ENCODE assay signal across 1 cellular context in the genomic region with DNA sequence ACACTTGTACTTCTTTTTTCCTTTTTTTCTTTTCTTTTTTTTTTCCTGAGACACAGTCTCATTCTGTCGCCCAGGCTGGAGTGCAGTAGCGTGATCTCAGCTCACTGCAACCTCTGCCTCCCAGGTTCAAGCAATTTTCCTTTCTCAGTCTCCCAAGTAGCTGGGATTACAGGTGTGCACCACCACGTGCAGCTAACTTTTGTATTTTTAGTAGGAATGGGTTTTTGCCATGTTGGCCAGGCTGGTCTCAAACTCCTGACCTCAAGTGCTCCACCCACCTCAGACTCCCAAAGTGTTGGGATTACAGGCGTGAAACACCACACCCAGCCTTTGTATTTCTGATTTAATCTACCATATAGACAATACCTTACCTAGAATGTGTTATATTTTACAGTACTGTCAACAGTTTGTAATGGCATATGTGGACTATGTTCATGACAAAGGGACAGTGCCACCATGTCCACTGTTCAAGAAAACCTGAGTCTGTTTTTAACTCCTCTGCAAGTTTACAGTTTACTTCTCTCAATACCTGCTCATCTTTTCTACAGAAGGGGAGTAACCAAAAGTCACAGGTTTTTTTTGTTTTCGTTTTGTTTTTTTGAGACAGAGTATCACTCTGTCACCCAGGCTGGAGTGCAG.
TF ChIP-seq lines count a peak whose summit lies in the region.

No MANE protein-coding gene starts in this region.

TF ChIP-seq in GM23338, 12 proteins besides CTCF, POLR2A, EP300 and RAD21 (continued from another document):
- TF ChIP-seq, protein P1, sequence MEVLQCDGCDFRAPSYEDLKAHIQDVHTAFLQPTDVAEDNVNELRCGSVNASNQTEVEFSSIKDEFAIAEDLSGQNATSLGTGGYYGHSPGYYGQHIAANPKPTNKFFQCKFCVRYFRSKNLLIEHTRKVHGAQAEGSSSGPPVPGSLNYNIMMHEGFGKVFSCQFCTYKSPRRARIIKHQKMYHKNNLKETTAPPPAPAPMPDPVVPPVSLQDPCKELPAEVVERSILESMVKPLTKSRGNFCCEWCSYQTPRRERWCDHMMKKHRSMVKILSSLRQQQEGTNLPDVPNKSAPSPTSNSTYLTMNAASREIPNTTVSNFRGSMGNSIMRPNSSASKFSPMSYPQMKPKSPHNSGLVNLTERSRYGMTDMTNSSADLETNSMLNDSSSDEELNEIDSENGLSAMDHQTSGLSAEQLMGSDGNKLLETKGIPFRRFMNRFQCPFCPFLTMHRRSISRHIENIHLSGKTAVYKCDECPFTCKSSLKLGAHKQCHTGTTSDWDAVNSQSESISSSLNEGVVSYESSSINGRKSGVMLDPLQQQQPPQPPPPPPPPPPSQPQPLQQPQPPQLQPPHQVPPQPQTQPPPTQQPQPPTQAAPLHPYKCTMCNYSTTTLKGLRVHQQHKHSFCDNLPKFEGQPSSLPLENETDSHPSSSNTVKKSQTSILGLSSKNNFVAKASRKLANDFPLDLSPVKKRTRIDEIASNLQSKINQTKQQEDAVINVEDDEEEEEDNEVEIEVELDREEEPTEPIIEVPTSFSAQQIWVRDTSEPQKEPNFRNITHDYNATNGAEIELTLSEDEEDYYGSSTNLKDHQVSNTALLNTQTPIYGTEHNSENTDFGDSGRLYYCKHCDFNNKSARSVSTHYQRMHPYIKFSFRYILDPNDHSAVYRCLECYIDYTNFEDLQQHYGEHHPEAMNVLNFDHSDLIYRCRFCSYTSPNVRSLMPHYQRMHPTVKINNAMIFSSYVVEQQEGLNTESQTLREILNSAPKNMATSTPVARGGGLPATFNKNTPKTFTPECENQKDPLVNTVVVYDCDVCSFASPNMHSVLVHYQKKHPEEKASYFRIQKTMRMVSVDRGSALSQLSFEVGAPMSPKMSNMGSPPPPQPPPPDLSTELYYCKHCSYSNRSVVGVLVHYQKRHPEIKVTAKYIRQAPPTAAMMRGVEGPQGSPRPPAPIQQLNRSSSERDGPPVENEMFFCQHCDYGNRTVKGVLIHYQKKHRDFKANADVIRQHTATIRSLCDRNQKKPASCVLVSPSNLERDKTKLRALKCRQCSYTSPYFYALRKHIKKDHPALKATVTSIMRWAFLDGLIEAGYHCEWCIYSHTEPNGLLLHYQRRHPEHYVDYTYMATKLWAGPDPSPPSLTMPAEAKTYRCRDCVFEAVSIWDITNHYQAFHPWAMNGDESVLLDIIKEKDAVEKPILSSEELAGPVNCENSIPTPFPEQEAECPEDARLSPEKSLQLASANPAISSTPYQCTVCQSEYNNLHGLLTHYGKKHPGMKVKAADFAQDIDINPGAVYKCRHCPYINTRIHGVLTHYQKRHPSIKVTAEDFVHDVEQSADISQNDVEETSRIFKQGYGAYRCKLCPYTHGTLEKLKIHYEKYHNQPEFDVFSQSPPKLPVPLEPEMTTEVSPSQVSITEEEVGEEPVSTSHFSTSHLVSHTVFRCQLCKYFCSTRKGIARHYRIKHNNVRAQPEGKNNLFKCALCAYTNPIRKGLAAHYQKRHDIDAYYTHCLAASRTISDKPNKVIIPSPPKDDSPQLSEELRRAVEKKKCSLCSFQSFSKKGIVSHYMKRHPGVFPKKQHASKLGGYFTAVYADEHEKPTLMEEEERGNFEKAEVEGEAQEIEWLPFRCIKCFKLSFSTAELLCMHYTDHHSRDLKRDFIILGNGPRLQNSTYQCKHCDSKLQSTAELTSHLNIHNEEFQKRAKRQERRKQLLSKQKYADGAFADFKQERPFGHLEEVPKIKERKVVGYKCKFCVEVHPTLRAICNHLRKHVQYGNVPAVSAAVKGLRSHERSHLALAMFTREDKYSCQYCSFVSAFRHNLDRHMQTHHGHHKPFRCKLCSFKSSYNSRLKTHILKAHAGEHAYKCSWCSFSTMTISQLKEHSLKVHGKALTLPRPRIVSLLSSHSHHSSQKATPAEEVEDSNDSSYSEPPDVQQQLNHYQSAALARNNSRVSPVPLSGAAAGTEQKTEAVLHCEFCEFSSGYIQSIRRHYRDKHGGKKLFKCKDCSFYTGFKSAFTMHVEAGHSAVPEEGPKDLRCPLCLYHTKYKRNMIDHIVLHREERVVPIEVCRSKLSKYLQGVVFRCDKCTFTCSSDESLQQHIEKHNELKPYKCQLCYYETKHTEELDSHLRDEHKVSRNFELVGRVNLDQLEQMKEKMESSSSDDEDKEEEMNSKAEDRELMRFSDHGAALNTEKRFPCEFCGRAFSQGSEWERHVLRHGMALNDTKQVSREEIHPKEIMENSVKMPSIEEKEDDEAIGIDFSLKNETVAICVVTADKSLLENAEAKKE (CRISPR knock-in tag; IDR thresholded peaks at IDR 0.05) = no peak
- no peak for TF ChIP-seq REST (IDR thresholded peaks at IDR 0.05; ENCODE audit: unreplicated experiment)
- no peak for TF ChIP-seq CREB1 (CRISPR knock-in tag; IDR thresholded peaks at IDR 0.05; ENCODE audit: low read depth)
- TF ChIP-seq POLR2AphosphoS5 (IDR thresholded peaks at IDR 0.05; ENCODE audit: low read depth) = no peak
- TF ChIP-seq ZNF114 (CRISPR knock-in tag; IDR thresholded peaks at IDR 0.05) = no peak
- TF ChIP-seq STAT1 (IDR thresholded peaks at IDR 0.05; ENCODE audit: unreplicated experiment) = no peak
- no peak for TF ChIP-seq ZNF331 (CRISPR knock-in tag; IDR thresholded peaks at IDR 0.05; ENCODE audit: low read depth)
- TF ChIP-seq JUNB (IDR thresholded peaks at IDR 0.05; ENCODE audit: unreplicated experiment) = no peak
- no peak for TF ChIP-seq EZH2phosphoT487 (IDR thresholded peaks at IDR 0.05; ENCODE audit: unreplicated experiment)
